ENCODE assay signal across 8 cellular contexts in genomic region chr3:132660745-132661067, GRCh38. TPM values are rescaled to one million over a fixed set of nuclear protein-coding genes. Genes with fewer than 3 reads are reported as not detected.
DNase-seq lines count a peak whose midpoint lies in the region; ATAC-seq, FAIRE-seq and TF ChIP-seq lines count a peak whose summit lies in the region.

No MANE protein-coding gene starts in this region.

- peak overlapping the region; percentile 97 for H2AFZ ChIP-seq in IMR-90 (replicated peaks; ENCODE audit: low read length, poor library complexity)

- no peaks in the 10 kb centered on the region; the same call in 1 of the 2 replicates for H4K20me1 ChIP-seq in IMR-90 (ENCODE audit: insufficient read depth, low read length)

- under 1% methylated on average over 6 of the region's 11 CpGs for WGBS in A549 (ENCODE audit: missing lambda C conversion rate)
- WGBS in IMR-90 (ENCODE audit: extremely low coverage in 2 of 2, insufficient read length in 1 of 2), 2 experiments = 0% methylated on average over 7 of the region's 11 CpGs; no CpG with 5 or more reads in 1 of the 2 experiments
- 2% methylated on average over 11 of the region's 11 CpGs for WGBS in suprapubic skin

- H3K4ac ChIP-seq in IMR-90 (ENCODE audit: low read depth, low read length) = peak overlapping the region; percentile 82

- TF ChIP-seq POLR2A in A549 (IDR thresholded peaks at IDR 0.05; ENCODE audit: low read length) (no peak), IMR-90 (IDR thresholded peaks at IDR 0.05; ENCODE audit: low read depth, low read length) (no peak), suprapubic skin (IDR thresholded peaks at IDR 0.05) (no peak)

- no peak overlapping the region for H2BK20ac ChIP-seq in IMR-90 (ENCODE audit: low read depth, low read length)

- no peaks in the 10 kb centered on the region for H3K27me3 ChIP-seq in IMR-90 (ENCODE audit: control insufficient read depth, insufficient read depth, low read length)
- H3K27me3 ChIP-seq in suprapubic skin = no peaks in the 10 kb centered on the region

- H3K9me3 ChIP-seq in A549 = no peaks in the 10 kb centered on the region
- H3K9me3 ChIP-seq in IMR-90 (ENCODE audit: control insufficient read depth, insufficient read depth, low read length) = no peaks in the 10 kb centered on the region
- no peaks in the 10 kb centered on the region for H3K9me3 ChIP-seq in suprapubic skin

- peaks cover 66% of the 10 kb centered on the region for H3K4me1 Mint-ChIP-seq in brain

- H3K18ac ChIP-seq in IMR-90 (ENCODE audit: low read depth, low read length) = peak overlapping the region; percentile 8; the same call in 1 of the 2 replicates

- H3K36me3 ChIP-seq in IMR-90 (ENCODE audit: control insufficient read depth, insufficient read depth, low read length) = no peaks in the 10 kb centered on the region
- no peaks in the 10 kb centered on the region for H3K36me3 ChIP-seq in suprapubic skin

- peaks cover 20% of the 10 kb centered on the region for H3K27me3 Mint-ChIP-seq in brain

- no TSS peak for BruUV-seq in IMR-90 (replicated peaks; lab: Mats Ljungman, UMichigan)

- peak overlapping the region; percentile 81 to 92; a peak in 3 of 4 replicates for H4K8ac ChIP-seq in IMR-90 (ENCODE audit: low read depth in 2 of 2, low read length in 2 of 2)

- peak overlapping the region; percentile 94; the same call in 1 of the 2 replicates for H3K56ac ChIP-seq in IMR-90 (ENCODE audit: extremely low read depth, insufficient read depth, low read length)

- H2BK120ac ChIP-seq in IMR-90 (ENCODE audit: low read depth, low read length) = peak overlapping the region; percentile 76; the same call in 1 of the 2 replicates

- POLR2A ChIA-PET in A549 (lab: Yijun Ruan, JAX) (no interaction called here), IMR-90 (lab: Charles Lee; ENCODE audit: unreplicated experiment) (no interaction called here)

- TF ChIP-seq CTCF in A549 (IDR thresholded peaks at IDR 0.05) (no peak), IMR-90 (conservative IDR thresholded peaks at IDR 0.05; ENCODE audit: low read depth, low read length) (no peak), brain (conservative IDR thresholded peaks at IDR 0.05) (no peak), suprapubic skin (IDR thresholded peaks at IDR 0.05) (no peak)

- H3K79me1 ChIP-seq in IMR-90 (ENCODE audit: low read depth in 1 of 2, low read length in 2 of 2) = peaks cover 7 to 38% of the 10 kb centered on the region in 2 experiments

- peak overlapping the region; percentile 91 to 99 (median 98) for H3K4me3 Mint-ChIP-seq in brain

- DNase-seq in A549 (ENCODE audit: low read depth in 1 of 2, low spot score in 1 of 2) (no peak), IMR-90 (peak; percentile 28), kidney glomerular epithelial cell (lab: John Stamatoyannopoulos, UW) (peak; percentile 31), suprapubic skin (ENCODE audit: low spot score in 2 of 2) (no peak), nucleus accumbens (lab: John Stamatoyannopoulos, UW) (no peak), GF-D8 (lab: John Stamatoyannopoulos, UW) (no peak)

- H2BK5ac ChIP-seq in IMR-90 (ENCODE audit: low read depth, low read length, poor library complexity, severe bottlenecking) = peak overlapping the region; percentile 91

- H3K4me1 ChIP-seq in A549 (peaks cover 27% of the 10 kb centered on the region; the same call in 2 of the 3 replicates), IMR-90 (ENCODE audit: control insufficient read depth, insufficient read depth, low read length) (no peaks in the 10 kb centered on the region), suprapubic skin (peaks cover 37% of the 10 kb centered on the region)

- H3K27ac Mint-ChIP-seq in brain = peak overlapping the region; percentile 97 to 100 (median 99)

- peak overlapping the region; percentile 86 for H3K9ac ChIP-seq in IMR-90 (ENCODE audit: low read depth, low read length)

- in situ Hi-C loops in IMR-90 (cut with MboI; ENCODE audit: low sequenced_read_pairs) = no loop called here

- peak overlapping the region; percentile 34 for H3K14ac ChIP-seq in IMR-90 (replicated peaks; ENCODE audit: low read depth, low read length)

- intact Hi-C loops in IMR-90 (cut with micrococcal nuclease) = no loop called here

- H3K4me2 ChIP-seq in A549 (peak overlapping the region; percentile 82), IMR-90 (ENCODE audit: low read depth, low read length) (peak overlapping the region; percentile 88)

- H2AK9ac ChIP-seq in IMR-90 (replicated peaks; ENCODE audit: low read depth, low read length, poor library complexity) = peak overlapping the region; percentile 48

- no peaks in the 10 kb centered on the region for H3K9me3 Mint-ChIP-seq in brain

- no peaks in the 10 kb centered on the region for H3K36me3 Mint-ChIP-seq in brain

- H3K27ac ChIP-seq in A549 (peak overlapping the region; percentile 93), IMR-90 (ENCODE audit: insufficient read depth, low read length) (peak overlapping the region; percentile 92), suprapubic skin (peak overlapping the region; percentile 93)

- ATAC-seq in A549 (peak in 1 of 2 experiments; percentile 49; a peak in 4 of 6 replicates), GM18870 (IDR thresholded peaks at IDR 0.05; ENCODE audit: unreplicated experiment) (peak; percentile 19), IMR-90 (ENCODE audit: low read depth) (peak; percentile 10)

- no peak for TF ChIP-seq RAD21 in A549 (conservative IDR thresholded peaks at IDR 0.05 in 1 of 2, IDR thresholded peaks at IDR 0.05 in 1 of 2)
- TF ChIP-seq RAD21 in IMR-90 (IDR thresholded peaks at IDR 0.05; ENCODE audit: low read length) = no peak

- FAIRE-seq in A549 (lab: Jason Lieb, UNC) = no peak

- H3K9me1 ChIP-seq in IMR-90 (ENCODE audit: insufficient read depth, low read length) = no peaks in the 10 kb centered on the region

- H2AK5ac ChIP-seq in IMR-90 (ENCODE audit: low read depth, low read length) = peak overlapping the region; percentile 73

- no peak overlapping the region; the same call in 2 of the 3 replicates for H2BK15ac ChIP-seq in IMR-90 (ENCODE audit: low read depth, low read length)

- dilution Hi-C loops in IMR-90 (cut with HindIII; ENCODE audit: low sequenced_read_pairs, unreplicated experiment) = no loop called here

- peak overlapping the region; percentile 80 for H4K5ac ChIP-seq in IMR-90 (ENCODE audit: low read depth, low read length)

- H3K4me3 ChIP-seq in A549 = peak overlapping the region; percentile 77
- peak overlapping the region; percentile 84 for H3K4me3 ChIP-seq in IMR-90 (ENCODE audit: insufficient read depth, low read depth, low read length)
- peak overlapping the region; percentile 92 for H3K4me3 ChIP-seq in suprapubic skin

- H4K91ac ChIP-seq in IMR-90 (ENCODE audit: insufficient read depth, low read depth, low read length) = peak overlapping the region; percentile 60

- peak overlapping the region; percentile 57; the same call in 1 of the 2 replicates for H3K23ac ChIP-seq in IMR-90 (ENCODE audit: low read depth, low read length)

- CTCF ChIA-PET in A549 (lab: Yijun Ruan, JAX) (interaction anchor here (1.1 kb wide), 1 partner anchor 133 kb away, joined by 3 read pairs; no protein-coding TSS in a partner anchor), IMR-90 (lab: Yijun Ruan, JAX) (interaction anchor here (1.0 to 1.1 kb wide), 2 partner anchors 18 to 19 kb away, joined by 3 read pairs; no protein-coding TSS in a partner anchor)

- TF ChIP-seq EP300 in A549 (IDR thresholded peaks at IDR 0.05) (no peak), suprapubic skin (IDR thresholded peaks at IDR 0.05) (no peak)

TF ChIP-seq in A549, 52 proteins besides CTCF, POLR2A, EP300 and RAD21 (continues in another document):
- TF ChIP-seq SREBF2 (IDR thresholded peaks at IDR 0.05) (no peak), NFE2L2 (conservative IDR thresholded peaks at IDR 0.05; ENCODE audit: low read length) (no peak), KDM5A (IDR thresholded peaks at IDR 0.05) (no peak), NPAS2 (CRISPR knock-in tag; IDR thresholded peaks at IDR 0.05; ENCODE audit: borderline replicate concordance) (no peak)

TF ChIP-seq in IMR-90, 13 proteins besides CTCF, POLR2A, EP300 and RAD21:
- TF ChIP-seq BHLHE40 (IDR thresholded peaks at IDR 0.05; ENCODE audit: low read depth, low read length) (no peak), RFX5 (IDR thresholded peaks at IDR 0.05; ENCODE audit: low read depth, low read length) (no peak), CHD1 (IDR thresholded peaks at IDR 0.05; ENCODE audit: low read depth, low read length) (no peak), SMC3 (IDR thresholded peaks at IDR 0.05; ENCODE audit: low read depth, low read length) (no peak), MXI1 (IDR thresholded peaks at IDR 0.05; ENCODE audit: borderline replicate concordance, low read depth, low read length) (no peak), MAFK (IDR thresholded peaks at IDR 0.05; ENCODE audit: low read depth, low read length) (no peak), NFE2L2 (IDR thresholded peaks at IDR 0.05; ENCODE audit: low read depth, low read length) (no peak), MAZ (IDR thresholded peaks at IDR 0.05; ENCODE audit: borderline replicate concordance, low read depth, low read length) (no peak), CEBPB (IDR thresholded peaks at IDR 0.05; ENCODE audit: low read depth, low read length) (no peak)

RNA-seq across cellular contexts. Expression of gene UBA5, which starts 0.6 kb away (rescaled TPM):
- polyA plus RNA-seq in A549 (2011; rRNA removed) (46.4 and 49.1 TPM in 2 replicates), A549 (2017; fragmentation: RNase III; extraction: RNeasy Plus Mini Kit Qiagen cat#74134 plus additional on column Dnase treatment) (41.0 to 44.4 TPM (median 41.8 TPM) in 3 replicates), IMR-90 (2012; rRNA removed) (30.4 and 43.1 TPM in 2 replicates), brain (ENCODE audit: insufficient read depth, low read depth, low replicate concordance) (14.9 TPM)
- polyA plus RNA-seq in A549 (2012; cell fraction: cytosol; rRNA removed) = 26.1 and 28.6 TPM in 2 replicates
- 19.4 and 22.3 TPM in 2 replicates for polyA plus RNA-seq in A549 (2012; cell fraction: nucleus; rRNA removed)
- 19.9 and 22.7 TPM in 2 replicates for polyA minus RNA-seq in A549 (2011; rRNA and poly(A)+ RNA removed)
- total RNA-seq in IMR-90 (2012; rRNA removed) (20.3 and 38.6 TPM in 2 replicates), suprapubic skin (10 to 100 TPM; 16.3 to 52.3 (median 27.5) TPM)
- 43.2 and 60.2 TPM in 2 replicates for polyA plus RNA-seq in IMR-90 (2012; cell fraction: cytosol; rRNA removed)
- polyA plus RNA-seq in IMR-90 (2012; cell fraction: nucleus; rRNA removed; ENCODE audit: low replicate concordance) = 37.7 and 52.9 TPM in 2 replicates

RNA-seq across cellular contexts. Expression of gene ACAD11, which starts 1.1 kb away (rescaled TPM):
- polyA plus RNA-seq in A549 (2011; rRNA removed) = 19.2 and 22.8 TPM in 2 replicates
- polyA plus RNA-seq in A549 (2012; cell fraction: cytosol; rRNA removed) = 3.3 and 4.0 TPM in 2 replicates
- 9.2 and 11.6 TPM in 2 replicates for polyA plus RNA-seq in A549 (2012; cell fraction: nucleus; rRNA removed)
- 10.3 to 11.5 TPM (median 10.8 TPM) in 3 replicates for polyA plus RNA-seq in A549 (2017; fragmentation: RNase III; extraction: RNeasy Plus Mini Kit Qiagen cat#74134 plus additional on column Dnase treatment)
- polyA minus RNA-seq in A549 (2011; rRNA and poly(A)+ RNA removed) = 6.8 and 11.8 TPM in 2 replicates
- total RNA-seq in IMR-90 (2012; rRNA removed) = 18.8 and 27.8 TPM in 2 replicates
- 12.8 and 16.0 TPM in 2 replicates for polyA plus RNA-seq in IMR-90 (2012; rRNA removed)
- 2.4 and 3.2 TPM in 2 replicates for polyA plus RNA-seq in IMR-90 (2012; cell fraction: cytosol; rRNA removed)
- polyA plus RNA-seq in IMR-90 (2012; cell fraction: nucleus; rRNA removed; ENCODE audit: low replicate concordance) = 55.6 and 142 TPM in 2 replicates
- 2.8 TPM for polyA plus RNA-seq in brain (ENCODE audit: insufficient read depth, low read depth, low replicate concordance)
- 100 to 1,000 TPM in 1 of 4 donors, 10 to 100 TPM in 3; 18.2 to 112 (median 23.3) TPM for total RNA-seq in suprapubic skin

Comparison
In these comparisons a context has a peak if more than half of its experiments do, and no peak if none do; other contexts are left out.
1. DNase-seq: peak in IMR-90 (single experiment) and kidney glomerular epithelial cell (single experiment); none in A549 (0 of 2), suprapubic skin (0 of 2), nucleus accumbens (0 of 56) and GF-D8 (single experiment).
2. Peak in every context shown above with its lines, with median percentiles within 50 percentile points of each other: H3K27ac ChIP-seq and H3K4me3 ChIP-seq.